Comparison of ENCODE assay signal across 1 cellular context in genomic region chr16:68764866-68765265, GRCh38.
TF ChIP-seq lines count a peak whose summit lies in the region.

No MANE protein-coding gene starts in this region.

TF ChIP-seq in SK-N-SH treated with all-trans-retinoic acid at 6 μM for 48 hours, 23 proteins besides CTCF, POLR2A, EP300 and RAD21 (continued from another document):
- TF ChIP-seq TSHZ2 (CRISPR knock-in tag; IDR thresholded peaks at IDR 0.05) (no peak), ZNF8 (CRISPR knock-in tag; IDR thresholded peaks at IDR 0.05) (no peak), RARB (CRISPR knock-in tag; IDR thresholded peaks at IDR 0.05) (no peak), TOX (CRISPR knock-in tag; IDR thresholded peaks at IDR 0.05; ENCODE audit: borderline replicate concordance) (no peak), GLIS3 (CRISPR knock-in tag; IDR thresholded peaks at IDR 0.05) (no peak), ZC3H10 (CRISPR knock-in tag; IDR thresholded peaks at IDR 0.05) (no peak), TCF4 (CRISPR knock-in tag; IDR thresholded peaks at IDR 0.05; ENCODE audit: borderline replicate concordance) (no peak), ARNTL (CRISPR knock-in tag; IDR thresholded peaks at IDR 0.05; ENCODE audit: borderline replicate concordance, low read depth) (no peak), ESRRG (CRISPR knock-in tag; IDR thresholded peaks at IDR 0.05) (no peak)
